Comparison of ENCODE assay signal across 1 cellular context in genomic region chr10:11831520-11831951, GRCh38.
A peak's percentile ranks its signal among the peaks of the same experiment; 100 is the strongest.
TF ChIP-seq lines count a peak whose summit lies in the region.

No MANE protein-coding gene starts in this region.

TF ChIP-seq in HepG2, 621 proteins besides CTCF, POLR2A, EP300 and RAD21 (continued from another document):
- TF ChIP-seq ZBTB49 (CRISPR knock-in tag; IDR thresholded peaks at IDR 0.05; ENCODE audit: borderline replicate concordance) (no peak), AKNA (CRISPR knock-in tag; IDR thresholded peaks at IDR 0.05; ENCODE audit: borderline replicate concordance) (no peak), RARA (CRISPR knock-in tag; IDR thresholded peaks at IDR 0.05) (peak; percentile 68), ZFP36L1 (CRISPR knock-in tag; IDR thresholded peaks at IDR 0.05) (no peak), RAD51 (IDR thresholded peaks at IDR 0.05; ENCODE audit: borderline replicate concordance) (no peak), REST (IDR thresholded peaks at IDR 0.05; ENCODE audit: borderline replicate concordance in 1 of 2, low read depth in 1 of 2, low read length in 2 of 2) (no peak), ZBTB14 (CRISPR knock-in tag; IDR thresholded peaks at IDR 0.05) (no peak), ARID3A (IDR thresholded peaks at IDR 0.05; ENCODE audit: low read depth, low read length) (peak; percentile 69; the same call in 1 of the 2 replicates), RFXANK (CRISPR knock-in tag; IDR thresholded peaks at IDR 0.05) (no peak), ZNF83 (CRISPR knock-in tag; IDR thresholded peaks at IDR 0.05; ENCODE audit: borderline replicate concordance) (no peak), KLF6 (CRISPR knock-in tag; IDR thresholded peaks at IDR 0.05) (no peak), ATF3 (CRISPR knock-in tag; IDR thresholded peaks at IDR 0.05) (peak; percentile 67), HMG20B (CRISPR knock-in tag; conservative IDR thresholded peaks at IDR 0.05) (peak; percentile 95), NR2C2 (CRISPR knock-in tag; IDR thresholded peaks at IDR 0.05; ENCODE audit: borderline replicate concordance) (peak; percentile 65), ZFP90 (CRISPR knock-in tag; IDR thresholded peaks at IDR 0.05; ENCODE audit: borderline replicate concordance) (no peak), NAIF1 (CRISPR knock-in tag; IDR thresholded peaks at IDR 0.05; ENCODE audit: borderline replicate concordance) (no peak)
